Comparison of ENCODE assay signal across 16 cellular contexts in the genomic region with DNA sequence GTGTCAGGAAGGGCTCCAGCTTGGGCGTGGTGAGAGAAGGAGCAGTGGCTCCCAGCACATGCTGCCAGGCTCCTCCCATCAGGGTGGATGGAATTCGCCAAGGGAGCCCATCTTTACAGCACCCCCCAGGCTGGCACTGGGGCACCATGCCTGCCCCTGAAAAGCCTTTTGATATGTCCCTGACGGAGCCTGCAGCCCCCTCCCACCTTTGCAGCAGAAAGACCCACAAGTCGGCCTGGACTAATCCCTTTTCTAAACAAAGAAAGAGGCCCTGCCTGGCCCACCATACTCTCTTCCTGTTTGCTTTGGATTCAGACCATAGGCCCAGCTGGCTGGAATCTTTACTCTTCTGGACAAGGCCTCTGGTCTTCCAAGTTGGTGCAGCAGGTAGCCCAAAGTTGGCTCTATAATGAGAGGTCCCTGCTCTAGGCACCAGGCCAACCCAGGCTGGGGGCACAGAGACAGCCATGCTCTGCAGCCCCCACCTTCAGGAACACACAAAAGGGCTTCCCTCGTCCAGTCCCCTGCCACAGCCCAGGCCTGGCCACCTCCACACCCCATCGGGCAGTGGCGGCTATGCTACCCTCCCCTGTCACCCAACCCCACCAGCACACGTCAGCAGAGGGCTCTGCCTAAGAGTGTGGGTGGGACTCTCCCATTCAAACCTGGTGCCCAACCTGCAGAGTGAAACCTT. TPM values are rescaled to one million over a fixed set of nuclear protein-coding genes. Genes with fewer than 3 reads are reported as not detected.
DNase-seq lines count a peak whose midpoint lies in the region; ATAC-seq and TF ChIP-seq lines count a peak whose summit lies in the region.
"Had no signal": no experiment of that assay in that cellular context is flagged by ENCODE, and none has a peak within 500 bp of the region (broad histone marks: within the 10 kb centered on the region; RNA-seq: fewer than 3 reads in every experiment).

No MANE protein-coding gene starts in this region.

- H3K9me3 Mint-ChIP-seq in MCF 10A (ENCODE audit: unreplicated experiment) = no peaks in the 10 kb centered on the region
- H3K9me3 Mint-ChIP-seq: activated CD4-positive, alpha-beta memory T cell treated with anti-CD3 and anti-CD28 coated beads for 36 hours; CD4-positive, alpha-beta T cell; stimulated activated naive CD8-positive, alpha-beta T cell treated with anti-CD3 and anti-CD28 coated beads, Interleukin-15, Interleukin-2, amounts not matched to agents 100 ng/mL and 50 ng/mL, for 24 hours had no signal

- H3K36me3 ChIP-seq in mammary epithelial cell (ENCODE audit: insufficient read depth, low read length) (no peaks in the 10 kb centered on the region), body of pancreas (replicated peaks in 1 of 2; ENCODE audit: insufficient read depth in 1 of 2, low read depth in 2 of 2) (no peaks in the 10 kb centered on the region), spleen (peaks cover 0 to 32% (median 0%) of the 10 kb centered on the region in 6 donors), MM.1S (replicated peaks; ENCODE audit: insufficient read depth, low read length) (no peaks in the 10 kb centered on the region)
- H3K36me3 ChIP-seq: colonic mucosa had no signal

- 92% methylated on average over 6 of the region's 8 CpGs for WGBS in mammary epithelial cell (ENCODE audit: low coverage, missing lambda C conversion rate)
- 46 to 52% methylated on average over 8 of the region's 8 CpGs for WGBS in body of pancreas, 2 donors
- 82 to 91% (median 87%) methylated on average over 5 to 8 of the region's 8 CpGs for WGBS in spleen, 5 donors

- H3K9ac ChIP-seq in mammary epithelial cell (ENCODE audit: insufficient read depth, low read length) = no peak overlapping the region
- H3K9ac ChIP-seq in MM.1S (ENCODE audit: low read length) = no peak overlapping the region

- dilution Hi-C loops in mammary epithelial cell (cut with HindIII; ENCODE audit: low sequenced_read_pairs) = no loop called here

- peak; percentile 34 for DNase-seq in MCF 10A (ENCODE audit: unreplicated experiment)
- no peak for DNase-seq in mammary epithelial cell
- DNase-seq in body of pancreas = peak; percentile 50 to 81 (median 69)
- DNase-seq in left kidney (ENCODE audit: low read depth, low spot score) = peak; percentile 55
- peak; percentile 40 for DNase-seq in spleen
- DNase-seq in G401 (ENCODE audit: low spot score) = no peak
- DNase-seq in MM.1S = no peak
- DNase-seq: activated CD4-positive, alpha-beta memory T cell treated with anti-CD3 and anti-CD28 coated beads for 36 hours; CD4-positive, alpha-beta T cell; colonic mucosa; RPMI8226 had no signal

- H3K27me3 ChIP-seq in mammary epithelial cell (ENCODE audit: insufficient read depth, low read length) (no peaks in the 10 kb centered on the region), body of pancreas (no peaks in the 10 kb centered on the region), spleen (replicated peaks in 1 of 7) (peaks cover 1 to 24% (median 12%) of the 10 kb centered on the region in 7 donors), MM.1S (replicated peaks; ENCODE audit: insufficient read depth, low read length) (no peaks in the 10 kb centered on the region)

- H3K4me2 ChIP-seq in mammary epithelial cell (ENCODE audit: insufficient read depth, low read depth, low read length) (no peak overlapping the region), MM.1S (ENCODE audit: low read depth, low read length) (no peak overlapping the region)
- H3K4me2 ChIP-seq: A549 had no signal

- TF ChIP-seq POLR2A in body of pancreas (IDR thresholded peaks at IDR 0.05) = no peak
- no peak for TF ChIP-seq POLR2A in spleen (IDR thresholded peaks at IDR 0.05)

- no peaks in the 10 kb centered on the region for H3F3A ChIP-seq in MM.1S (ENCODE audit: insufficient read depth, low read length)

- CTCF ChIA-PET in MCF 10A (lab: Yijun Ruan, JAX) (interaction anchor here (0.6 to 1.6 kb wide), 3 partner anchors 9 to 66 kb away, joined by 3 read pairs; no protein-coding TSS in a partner anchor), mammary epithelial cell (lab: Charles Lee; ENCODE audit: low non-redundant PET) (no interaction called here)

- H3K4me1 ChIP-seq in mammary epithelial cell (ENCODE audit: insufficient read depth, low read length) (peaks cover 6% of the 10 kb centered on the region), body of pancreas (peaks cover 65% of the 10 kb centered on the region), spleen (peaks cover under 1 to 30% (median 4%) of the 10 kb centered on the region in 6 donors), MM.1S (ENCODE audit: low read length) (no peaks in the 10 kb centered on the region)
- H3K4me1 ChIP-seq: psoas muscle had no signal

- H4K20me1 ChIP-seq in mammary epithelial cell (ENCODE audit: insufficient read depth, low read length) (no peaks in the 10 kb centered on the region), MM.1S (ENCODE audit: insufficient read depth, low read length) (no peaks in the 10 kb centered on the region)

- H3K9me2 ChIP-seq in MM.1S (replicated peaks; ENCODE audit: insufficient read depth, low read length) = no peaks in the 10 kb centered on the region

- no peak overlapping the region for H3K4me3 Mint-ChIP-seq in MCF 10A (ENCODE audit: unreplicated experiment)
- H3K4me3 Mint-ChIP-seq: activated CD4-positive, alpha-beta memory T cell treated with anti-CD3 and anti-CD28 coated beads for 36 hours; CD4-positive, alpha-beta T cell; stimulated activated naive CD8-positive, alpha-beta T cell treated with anti-CD3 and anti-CD28 coated beads, Interleukin-15, Interleukin-2, amounts not matched to agents 100 ng/mL and 50 ng/mL, for 24 hours had no signal

- peaks cover 75% of the 10 kb centered on the region for H3K36me3 Mint-ChIP-seq in MCF 10A (ENCODE audit: insufficient read depth, unreplicated experiment)
- H3K36me3 Mint-ChIP-seq: activated CD4-positive, alpha-beta memory T cell treated with anti-CD3 and anti-CD28 coated beads for 36 hours had no signal

- in situ Hi-C loops in mammary epithelial cell (cut with MboI; ENCODE audit: low sequenced_read_pairs in 2 of 2) = no loop called here
- in situ Hi-C loops in G401 (cut with HindIII; ENCODE audit: low sequenced_read_pairs) = no loop called here

- H3K27ac Mint-ChIP-seq in MCF 10A (ENCODE audit: low read depth, unreplicated experiment) = peak overlapping the region; percentile 88
- H3K27ac Mint-ChIP-seq: activated CD4-positive, alpha-beta memory T cell treated with anti-CD3 and anti-CD28 coated beads for 36 hours; CD4-positive, alpha-beta T cell; stimulated activated naive CD8-positive, alpha-beta T cell treated with anti-CD3 and anti-CD28 coated beads, Interleukin-15, Interleukin-2, amounts not matched to agents 100 ng/mL and 50 ng/mL, for 24 hours had no signal

- no peaks in the 10 kb centered on the region for H3K9me3 ChIP-seq in mammary epithelial cell (replicated peaks; ENCODE audit: insufficient read depth, low read length)
- H3K9me3 ChIP-seq in body of pancreas = no peaks in the 10 kb centered on the region
- H3K9me3 ChIP-seq in spleen = no peaks in the 10 kb centered on the region
- H3K9me3 ChIP-seq in MM.1S (replicated peaks; ENCODE audit: insufficient read depth, low read length) = no peaks in the 10 kb centered on the region
- H3K9me3 ChIP-seq: A549, colonic mucosa, psoas muscle had no signal

- BruUV-seq in MCF 10A (replicated peaks; lab: Mats Ljungman, UMichigan) (no TSS peak), mammary epithelial cell (replicated peaks; lab: Mats Ljungman, UMichigan) (no TSS peak)

- no peaks in the 10 kb centered on the region for H3K27me3 Mint-ChIP-seq in MCF 10A (ENCODE audit: insufficient read depth, unreplicated experiment)

- H3K79me2 ChIP-seq in mammary epithelial cell (ENCODE audit: insufficient read depth, low read length) (no peaks in the 10 kb centered on the region), MM.1S (ENCODE audit: low read length) (no peaks in the 10 kb centered on the region)

- no peak for ATAC-seq in body of pancreas
- no peak for ATAC-seq in HG03139 (IDR thresholded peaks at IDR 0.05; ENCODE audit: unreplicated experiment)
- ATAC-seq: A549, psoas muscle had no signal

- H3K27ac ChIP-seq in mammary epithelial cell (ENCODE audit: insufficient read depth, low read depth, low read length) = no peak overlapping the region
- peak overlapping the region; percentile 85 to 89 (median 86) for H3K27ac ChIP-seq in body of pancreas
- H3K27ac ChIP-seq in spleen = no peak overlapping the region
- H3K27ac ChIP-seq in MM.1S (ENCODE audit: low read length) = no peak overlapping the region
- H3K27ac ChIP-seq: colonic mucosa, psoas muscle had no signal

- POLR2A ChIA-PET in MCF 10A (lab: Yijun Ruan, JAX) = interaction anchor here (1.0 to 1.9 kb wide), 2 partner anchors 12 to 28 kb away, joined by 3 to 7 read pairs; no protein-coding TSS in a partner anchor

- no peak overlapping the region for H2AFZ ChIP-seq in mammary epithelial cell (ENCODE audit: low read depth, low read length)
- no peak overlapping the region for H2AFZ ChIP-seq in MM.1S (ENCODE audit: low read length)

- intact Hi-C loops in MCF 10A (cut with micrococcal nuclease) = no loop called here
- intact Hi-C loops in mammary epithelial cell (cut with micrococcal nuclease) = no loop called here
- intact Hi-C loops in body of pancreas (cut with DNase I) = no loop called here
- intact Hi-C loops in spleen (cut with DNase I; ENCODE audit: low total_unique reads) = no loop called here

- H3K4me3 ChIP-seq in mammary epithelial cell (replicated peaks in 1 of 3; ENCODE audit: insufficient read depth in 1 of 3, low read depth in 2 of 3, low read length in 3 of 3) = no peak overlapping the region
- no peak overlapping the region for H3K4me3 ChIP-seq in body of pancreas
- H3K4me3 ChIP-seq in spleen = no peak overlapping the region
- no peak overlapping the region for H3K4me3 ChIP-seq in MM.1S (ENCODE audit: low read length)
- H3K4me3 ChIP-seq: A549, colonic mucosa, psoas muscle had no signal

- TF ChIP-seq CTCF in MCF 10A (IDR thresholded peaks at IDR 0.05; ENCODE audit: unreplicated experiment) (no peak), mammary epithelial cell (conservative IDR thresholded peaks at IDR 0.05 in 1 of 2, IDR thresholded peaks at IDR 0.05 in 1 of 2; ENCODE audit: extremely low read depth in 1 of 2, insufficient read depth in 1 of 2, low read depth in 1 of 2, low read length in 2 of 2) (no peak), body of pancreas (IDR thresholded peaks at IDR 0.05) (no peak), spleen (IDR thresholded peaks at IDR 0.05 in 8 of 11, conservative IDR thresholded peaks at IDR 0.05 in 3 of 11) (no peak), MM.1S (IDR thresholded peaks at IDR 0.05; ENCODE audit: low read length) (no peak)

- H3K4me1 Mint-ChIP-seq in MCF 10A (ENCODE audit: insufficient read depth, unreplicated experiment) = peaks cover 33% of the 10 kb centered on the region

RNA-seq across cellular contexts. Expression of a gene that starts 5.4 kb away (rescaled TPM):
- total RNA-seq in MCF 10A (2022) = 252 and 294 TPM in 2 replicates
- 1 to 10 TPM; 4.3 to 5.9 TPM for total RNA-seq in mammary epithelial cell
- polyA plus RNA-seq in mammary epithelial cell = 1.5 TPM
- not detected for polyA minus RNA-seq in mammary epithelial cell
- 100 to 1,000 TPM; 361 to 733 TPM for total RNA-seq in body of pancreas
- 100 to 1,000 TPM in 1 of 7 donors, 10 to 100 TPM in 6; 16.6 to 226 (median 35.1) TPM for total RNA-seq in spleen
- 10 to 100 TPM in 1 of 3 donors, 1 to 10 TPM in 2; 1.3 to 11.0 (median 7.7) TPM for polyA plus RNA-seq in spleen
- not detected in 2 replicates for total RNA-seq in G401 (2014; rRNA removed; shearing (Covaris generic))

RNA-seq across cellular contexts. Expression of a gene that starts 33.1 kb away (rescaled TPM):
- not detected in 2 replicates for total RNA-seq in MCF 10A (2022)
- total RNA-seq in mammary epithelial cell = under 1 TPM in 1 of 2 donors, not detected in 1; 0.31 TPM
- polyA plus RNA-seq in mammary epithelial cell = 0.10 TPM
- polyA minus RNA-seq in mammary epithelial cell = not detected
- 1 to 10 TPM in 1 of 2 donors, not detected in 1; 1.8 TPM for total RNA-seq in body of pancreas
- total RNA-seq in spleen = not detected
- polyA plus RNA-seq in spleen = under 1 TPM in 1 of 3 donors, not detected in 2; 0.05 TPM
- not detected in 2 replicates for total RNA-seq in G401 (2014; rRNA removed; shearing (Covaris generic))
- total RNA-seq: activated CD4-positive, alpha-beta memory T cell treated with anti-CD3 and anti-CD28 coated beads for 36 hours; CD4-positive, alpha-beta T cell; urinary bladder had no signal

RNA-seq across cellular contexts. Expression of a gene that starts 58.2 kb away (rescaled TPM):
- 0.58 and 1.6 TPM in 2 replicates for total RNA-seq in MCF 10A (2022)
- under 1 TPM in 1 of 2 donors, not detected in 1; under 0.01 TPM for total RNA-seq in mammary epithelial cell
- not detected for polyA plus RNA-seq in mammary epithelial cell
- polyA minus RNA-seq in mammary epithelial cell = not detected
- 1 to 10 TPM; 2.1 to 4.3 TPM for total RNA-seq in body of pancreas
- 1 to 10 TPM in 1 of 7 donors, under 1 TPM in 6; 0.19 to 1.0 (median 0.60) TPM for total RNA-seq in spleen
- polyA plus RNA-seq in spleen = 1 to 10 TPM in 1 of 3 donors, under 1 TPM in 2; 0.45 to 1.2 (median 0.61) TPM
- total RNA-seq in G401 (2014; rRNA removed; shearing (Covaris generic)) = not detected in 2 replicates
- total RNA-seq: urinary bladder had no signal

Comparison
In these comparisons a context has a peak if more than half of its experiments do, and no peak if none do; other contexts are left out.
1. DNase-seq: peak in MCF 10A (single experiment), body of pancreas (4 of 4), left kidney (single experiment) and spleen (single experiment); none in mammary epithelial cell (single experiment), G401 (single experiment) and MM.1S (single experiment).
2. H3K27ac ChIP-seq: peak in body of pancreas (4 of 4); none in mammary epithelial cell (single experiment), spleen (0 of 8) and MM.1S (single experiment).